1 cellular context compared by ENCODE assay signal in the genomic region with DNA sequence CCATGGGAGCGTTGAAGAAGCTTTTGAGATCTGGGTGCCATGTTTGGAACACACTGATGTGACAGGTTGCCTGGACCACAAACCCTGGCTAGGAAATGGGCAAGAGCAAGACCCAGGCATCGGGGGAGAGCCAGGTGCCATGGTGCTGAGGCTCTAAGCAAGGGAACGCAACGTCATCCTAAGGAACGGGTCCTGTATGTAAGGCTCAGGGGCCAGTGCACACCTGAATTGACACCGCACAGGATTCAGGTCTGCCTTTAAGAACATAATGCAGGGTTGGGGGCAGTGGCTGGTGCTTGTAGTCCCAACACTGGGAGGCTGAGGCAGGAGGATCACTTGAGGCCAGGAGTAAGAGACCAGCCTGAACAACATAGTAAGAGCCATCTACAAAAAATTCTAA.
TF ChIP-seq lines count a peak whose summit lies in the region.

No MANE protein-coding gene starts in this region.

TF ChIP-seq in H1, 55 proteins besides CTCF, POLR2A, EP300 and RAD21:
- TF ChIP-seq, protein P1, sequence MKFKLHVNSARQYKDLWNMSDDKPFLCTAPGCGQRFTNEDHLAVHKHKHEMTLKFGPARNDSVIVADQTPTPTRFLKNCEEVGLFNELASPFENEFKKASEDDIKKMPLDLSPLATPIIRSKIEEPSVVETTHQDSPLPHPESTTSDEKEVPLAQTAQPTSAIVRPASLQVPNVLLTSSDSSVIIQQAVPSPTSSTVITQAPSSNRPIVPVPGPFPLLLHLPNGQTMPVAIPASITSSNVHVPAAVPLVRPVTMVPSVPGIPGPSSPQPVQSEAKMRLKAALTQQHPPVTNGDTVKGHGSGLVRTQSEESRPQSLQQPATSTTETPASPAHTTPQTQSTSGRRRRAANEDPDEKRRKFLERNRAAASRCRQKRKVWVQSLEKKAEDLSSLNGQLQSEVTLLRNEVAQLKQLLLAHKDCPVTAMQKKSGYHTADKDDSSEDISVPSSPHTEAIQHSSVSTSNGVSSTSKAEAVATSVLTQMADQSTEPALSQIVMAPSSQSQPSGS (IDR thresholded peaks at IDR 0.05; ENCODE audit: low read length) = no peak
- TF ChIP-seq POLR2AphosphoS5 (IDR thresholded peaks at IDR 0.05; ENCODE audit: low read depth, low read length) = peak; percentile 57
